In the genomic region with DNA sequence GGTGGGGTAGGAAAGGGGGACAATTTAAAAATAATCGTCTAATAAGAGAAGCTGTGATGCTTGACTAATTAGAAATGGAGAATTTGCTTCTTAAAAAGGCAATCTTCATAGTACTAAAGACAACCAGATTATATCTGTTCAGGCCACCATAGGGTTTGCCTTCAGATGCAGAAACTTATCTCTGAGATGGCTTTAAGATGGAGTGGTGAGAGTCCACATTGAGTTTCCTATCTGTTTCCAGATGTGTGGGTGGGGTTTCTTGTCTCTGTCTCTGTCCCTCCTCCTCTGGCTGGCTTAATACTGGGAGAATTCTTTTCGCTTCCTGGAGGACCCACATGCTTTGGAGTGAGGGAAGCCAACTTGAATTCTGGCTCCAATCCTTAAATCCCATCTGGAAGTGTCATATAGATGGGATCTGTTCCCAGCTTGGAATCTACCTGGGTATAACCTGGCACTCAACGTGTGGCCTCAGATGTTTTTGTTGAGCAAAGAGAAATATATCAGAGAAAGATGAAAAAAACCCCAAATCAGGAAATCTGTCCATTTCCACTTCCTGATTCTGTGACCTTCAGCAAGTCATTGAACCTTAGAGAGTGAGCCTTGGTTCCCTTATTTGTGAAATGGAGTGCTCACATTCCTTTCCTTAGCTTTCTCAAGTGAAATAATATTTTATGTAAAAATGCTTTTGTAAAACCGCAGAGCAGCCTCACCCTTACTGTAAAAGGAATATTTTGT, we compare ENCODE assay signal across 1 cellular context.
TF ChIP-seq lines count a peak whose summit lies in the region.

No MANE protein-coding gene starts in this region.

TF ChIP-seq in GM12878, 131 proteins besides CTCF, POLR2A, EP300 and RAD21 (continued from another document):
- TF ChIP-seq, protein P1, sequence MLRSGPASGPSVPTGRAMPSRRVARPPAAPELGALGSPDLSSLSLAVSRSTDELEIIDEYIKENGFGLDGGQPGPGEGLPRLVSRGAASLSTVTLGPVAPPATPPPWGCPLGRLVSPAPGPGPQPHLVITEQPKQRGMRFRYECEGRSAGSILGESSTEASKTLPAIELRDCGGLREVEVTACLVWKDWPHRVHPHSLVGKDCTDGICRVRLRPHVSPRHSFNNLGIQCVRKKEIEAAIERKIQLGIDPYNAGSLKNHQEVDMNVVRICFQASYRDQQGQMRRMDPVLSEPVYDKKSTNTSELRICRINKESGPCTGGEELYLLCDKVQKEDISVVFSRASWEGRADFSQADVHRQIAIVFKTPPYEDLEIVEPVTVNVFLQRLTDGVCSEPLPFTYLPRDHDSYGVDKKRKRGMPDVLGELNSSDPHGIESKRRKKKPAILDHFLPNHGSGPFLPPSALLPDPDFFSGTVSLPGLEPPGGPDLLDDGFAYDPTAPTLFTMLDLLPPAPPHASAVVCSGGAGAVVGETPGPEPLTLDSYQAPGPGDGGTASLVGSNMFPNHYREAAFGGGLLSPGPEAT (IDR thresholded peaks at IDR 0.05; ENCODE audit: low read depth), result peak; percentile 75
- TF ChIP-seq POLR2AphosphoS5 (IDR thresholded peaks at IDR 0.05; ENCODE audit: low read length) (no peak), PAX8 (IDR thresholded peaks at IDR 0.05) (no peak), HDAC6 (IDR thresholded peaks at IDR 0.05; ENCODE audit: unreplicated experiment) (no peak), EGR1 (IDR thresholded peaks at IDR 0.05; ENCODE audit: borderline replicate concordance in 1 of 2, low read depth in 2 of 2, low read length in 2 of 2) (no peak), ETV6 (conservative IDR thresholded peaks at IDR 0.05 in 1 of 2, IDR thresholded peaks at IDR 0.05 in 1 of 2; ENCODE audit: borderline replicate concordance in 1 of 2, low read depth in 1 of 2) (no peak; a peak in 1 of 4 replicates), RUNX3 (IDR thresholded peaks at IDR 0.05; ENCODE audit: low read length) (peak; percentile 50), EED (IDR thresholded peaks at IDR 0.05; ENCODE audit: low read depth) (peak; percentile 61), SMAD1 (IDR thresholded peaks at IDR 0.05; ENCODE audit: low read depth, partially characterized antibody) (no peak), CEBPZ (IDR thresholded peaks at IDR 0.05; ENCODE audit: low read depth, low read length) (no peak), CHD4 (IDR thresholded peaks at IDR 0.05) (no peak), SPI1 (IDR thresholded peaks at IDR 0.05; ENCODE audit: borderline replicate concordance, insufficient read depth, low read depth, low read length) (peak; percentile 91), IKZF1 (conservative IDR thresholded peaks at IDR 0.05) (peak; percentile 84), CHD1 (IDR thresholded peaks at IDR 0.05; ENCODE audit: low read depth, low read length) (no peak), NR2C1 (IDR thresholded peaks at IDR 0.05) (0 out of 2 replicates have a peak, but pooled peaks have one; percentile 2), ASH2L (IDR thresholded peaks at IDR 0.05; ENCODE audit: borderline replicate concordance, low read depth) (no peak), ESRRA (IDR thresholded peaks at IDR 0.05; ENCODE audit: low read length) (peak; percentile 98), WRNIP1 (IDR thresholded peaks at IDR 0.05; ENCODE audit: borderline replicate concordance, low read depth, low read length) (0 out of 2 replicates have a peak, but pooled peaks have one; percentile 69), CBFB (IDR thresholded peaks at IDR 0.05; ENCODE audit: low read depth) (peak; percentile 44; the same call in 1 of the 2 replicates), TCF12 (IDR thresholded peaks at IDR 0.05; ENCODE audit: low read depth, low read length) (no peak), SP1 (IDR thresholded peaks at IDR 0.05; ENCODE audit: low read depth, low read length) (no peak), SRF (IDR thresholded peaks at IDR 0.05; ENCODE audit: low read depth in 2 of 2, low read length in 2 of 2) (no peak), YY1 (IDR thresholded peaks at IDR 0.05; ENCODE audit: low read depth, low read length) (0 out of 2 replicates have a peak, but pooled peaks have one; percentile 0)
- TF ChIP-seq, protein P2, sequence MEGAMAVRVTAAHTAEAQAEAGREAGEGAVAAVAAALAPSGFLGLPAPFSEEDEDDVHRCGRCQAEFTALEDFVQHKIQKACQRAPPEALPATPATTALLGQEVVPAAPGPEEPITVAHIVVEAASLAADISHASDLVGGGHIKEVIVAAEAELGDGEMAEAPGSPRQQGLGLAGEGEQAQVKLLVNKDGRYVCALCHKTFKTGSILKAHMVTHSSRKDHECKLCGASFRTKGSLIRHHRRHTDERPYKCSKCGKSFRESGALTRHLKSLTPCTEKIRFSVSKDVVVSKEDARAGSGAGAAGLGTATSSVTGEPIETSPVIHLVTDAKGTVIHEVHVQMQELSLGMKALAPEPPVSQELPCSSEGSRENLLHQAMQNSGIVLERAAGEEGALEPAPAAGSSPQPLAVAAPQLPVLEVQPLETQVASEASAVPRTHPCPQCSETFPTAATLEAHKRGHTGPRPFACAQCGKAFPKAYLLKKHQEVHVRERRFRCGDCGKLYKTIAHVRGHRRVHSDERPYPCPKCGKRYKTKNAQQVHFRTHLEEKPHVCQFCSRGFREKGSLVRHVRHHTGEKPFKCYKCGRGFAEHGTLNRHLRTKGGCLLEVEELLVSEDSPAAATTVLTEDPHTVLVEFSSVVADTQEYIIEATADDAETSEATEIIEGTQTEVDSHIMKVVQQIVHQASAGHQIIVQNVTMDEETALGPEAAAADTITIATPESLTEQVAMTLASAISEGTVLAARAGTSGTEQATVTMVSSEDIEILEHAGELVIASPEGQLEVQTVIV (IDR thresholded peaks at IDR 0.05; ENCODE audit: borderline replicate concordance, partially characterized antibody), result no peak
- TF ChIP-seq, protein P3, sequence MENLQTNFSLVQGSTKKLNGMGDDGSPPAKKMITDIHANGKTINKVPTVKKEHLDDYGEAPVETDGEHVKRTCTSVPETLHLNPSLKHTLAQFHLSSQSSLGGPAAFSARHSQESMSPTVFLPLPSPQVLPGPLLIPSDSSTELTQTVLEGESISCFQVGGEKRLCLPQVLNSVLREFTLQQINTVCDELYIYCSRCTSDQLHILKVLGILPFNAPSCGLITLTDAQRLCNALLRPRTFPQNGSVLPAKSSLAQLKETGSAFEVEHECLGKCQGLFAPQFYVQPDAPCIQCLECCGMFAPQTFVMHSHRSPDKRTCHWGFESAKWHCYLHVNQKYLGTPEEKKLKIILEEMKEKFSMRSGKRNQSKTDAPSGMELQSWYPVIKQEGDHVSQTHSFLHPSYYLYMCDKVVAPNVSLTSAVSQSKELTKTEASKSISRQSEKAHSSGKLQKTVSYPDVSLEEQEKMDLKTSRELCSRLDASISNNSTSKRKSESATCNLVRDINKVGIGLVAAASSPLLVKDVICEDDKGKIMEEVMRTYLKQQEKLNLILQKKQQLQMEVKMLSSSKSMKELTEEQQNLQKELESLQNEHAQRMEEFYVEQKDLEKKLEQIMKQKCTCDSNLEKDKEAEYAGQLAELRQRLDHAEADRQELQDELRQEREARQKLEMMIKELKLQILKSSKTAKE (IDR thresholded peaks at IDR 0.05; ENCODE audit: low read depth, poor library complexity, severe bottlenecking), result peak; percentile 23
